Comparison of ENCODE assay signal across 30 cellular contexts in genomic region chr3:139627759-139628158, GRCh38.
"Had no signal": no experiment of that assay in that cellular context is flagged by ENCODE, and none has a peak within 500 bp of the region (broad histone marks: within the 10 kb centered on the region; RNA-seq: fewer than 3 reads in every experiment).

No MANE protein-coding gene starts in this region.

- H3K4me1 ChIP-seq: ascending aorta, body of pancreas had no signal

- H3K4me3 Mint-ChIP-seq: activated CD4-positive, alpha-beta T cell treated with anti-CD3 and anti-CD28 coated beads, Interleukin-2, amount 10 ng/mL, durations not matched to agents 24 days and 14 days; activated CD8-positive, alpha-beta memory T cell treated with anti-CD3 and anti-CD28 coated beads, Interleukin-2, amount 10 ng/mL, durations not matched to agents 7 days and 5 days; activated naive CD4-positive, alpha-beta T cell treated with anti-CD3 and anti-CD28 coated beads, Interleukin-2, amount 50 U/mL, for 24 hours; activated T-cell treated with anti-CD3 and anti-CD28 coated beads, Interleukin-2, amount 50 U/mL, for 24 hours; activated T-helper 1 cell treated with anti-CD3 and anti-CD28 coated beads, Interleukin-12 subunit alpha, Interleukin-12 subunit beta, Interleukin-2, Interleukin-4 antibody, amounts not matched to agents 30 ng/mL and 10 ng/mL and 1 ng/mL, durations not matched to agents 14 hours and 24 hours and 36 hours; central memory CD8-positive, alpha-beta T cell; T-helper 17 cell; WTC11 had no signal

- H3K4me3 ChIP-seq: ascending aorta, body of pancreas, K562, PC-9 had no signal

- H3K27me3 ChIP-seq: ascending aorta, body of pancreas had no signal

- H3K36me3 ChIP-seq: ascending aorta had no signal

- H3K9me3 ChIP-seq: ascending aorta, body of pancreas had no signal

- H3K27me3 Mint-ChIP-seq: activated CD4-positive, alpha-beta T cell treated with anti-CD3 and anti-CD28 coated beads, Interleukin-2, amount 10 ng/mL, durations not matched to agents 24 days and 14 days; activated CD8-positive, alpha-beta memory T cell treated with anti-CD3 and anti-CD28 coated beads, Interleukin-2, amount 10 ng/mL, durations not matched to agents 7 days and 5 days; activated naive CD4-positive, alpha-beta T cell treated with anti-CD3 and anti-CD28 coated beads, Interleukin-2, amount 50 U/mL, for 24 hours; activated T-cell treated with anti-CD3 and anti-CD28 coated beads, Interleukin-2, amount 50 U/mL, for 24 hours; central memory CD8-positive, alpha-beta T cell; T-helper 17 cell had no signal

- H3K27ac Mint-ChIP-seq: activated CD4-positive, alpha-beta T cell treated with anti-CD3 and anti-CD28 coated beads, Interleukin-2, amount 10 ng/mL, durations not matched to agents 24 days and 14 days; activated CD8-positive, alpha-beta memory T cell treated with anti-CD3 and anti-CD28 coated beads, Interleukin-2, amount 10 ng/mL, durations not matched to agents 7 days and 5 days; activated naive CD4-positive, alpha-beta T cell treated with anti-CD3 and anti-CD28 coated beads, Interleukin-2, amount 50 U/mL, for 24 hours; activated T-cell treated with anti-CD3 and anti-CD28 coated beads, Interleukin-2, amount 50 U/mL, for 24 hours; activated T-helper 1 cell treated with anti-CD3 and anti-CD28 coated beads, Interleukin-12 subunit alpha, Interleukin-12 subunit beta, Interleukin-2, Interleukin-4 antibody, amounts not matched to agents 30 ng/mL and 10 ng/mL and 1 ng/mL, durations not matched to agents 14 hours and 24 hours and 36 hours; T-helper 17 cell; WTC11 had no signal

- ATAC-seq: activated CD8-positive, alpha-beta memory T cell treated with anti-CD3 and anti-CD28 coated beads, Interleukin-2, amount 10 ng/mL, durations not matched to agents 7 days and 5 days; body of pancreas; K562; T-helper 17 cell; WTC11 had no signal

- H3K4me1 Mint-ChIP-seq: activated CD4-positive, alpha-beta T cell treated with anti-CD3 and anti-CD28 coated beads, Interleukin-2, amount 10 ng/mL, durations not matched to agents 24 days and 14 days; activated naive CD4-positive, alpha-beta T cell treated with anti-CD3 and anti-CD28 coated beads, Interleukin-2, amount 50 U/mL, for 24 hours; T-helper 17 cell had no signal

- DNase-seq: activated CD4-positive, alpha-beta T cell treated with anti-CD3 and anti-CD28 coated beads for 1 hour; activated CD4-positive, alpha-beta T cell treated with anti-CD3 and anti-CD28 coated beads, Interleukin-2, amount 10 ng/mL, durations not matched to agents 24 days and 14 days; activated CD4-positive, alpha-beta T cell treated with anti-CD3 and anti-CD28 coated beads, Interleukin-2, amount 50 U/mL, for 48 hours; activated CD8-positive, alpha-beta memory T cell treated with anti-CD3 and anti-CD28 coated beads, Interleukin-2, amount 10 ng/mL, durations not matched to agents 7 days and 5 days; activated effector memory CD4-positive, alpha-beta T cell treated with Interleukin-2 at 50 U/mL for 16 hours; activated naive CD4-positive, alpha-beta T cell; activated T-cell treated with anti-CD3 and anti-CD28 coated beads, Interleukin-2, amount 50 U/mL, for 24 hours; amniotic stem cell; body of pancreas; Karpas-422; MV-4-11; NCI-H1092 treated with DMSO at 0.1 percent for 48 hours; NCI-H1417 treated with DMSO at 0.1 percent for 48 hours; NCI-H1694; NCI-H2081 treated with DMSO at 0.1 percent for 48 hours; NCI-H2171 treated with DMSO at 0.1 percent for 48 hours; NCI-H226; NCI-H510A; NCI-H526 treated with DMSO at 0.1 percent for 48 hours; NCI-H82; PC-9; SIG-M5; T-helper 17 cell; T-helper 9 cell had no signal

- H3K9me3 Mint-ChIP-seq: activated CD4-positive, alpha-beta T cell treated with anti-CD3 and anti-CD28 coated beads, Interleukin-2, amount 10 ng/mL, durations not matched to agents 24 days and 14 days; activated naive CD4-positive, alpha-beta T cell treated with anti-CD3 and anti-CD28 coated beads, Interleukin-2, amount 50 U/mL, for 24 hours; activated T-cell treated with anti-CD3 and anti-CD28 coated beads, Interleukin-2, amount 50 U/mL, for 24 hours; activated T-helper 1 cell treated with anti-CD3 and anti-CD28 coated beads, Interleukin-12 subunit alpha, Interleukin-12 subunit beta, Interleukin-2, Interleukin-4 antibody, amounts not matched to agents 30 ng/mL and 10 ng/mL and 1 ng/mL, durations not matched to agents 14 hours and 24 hours and 36 hours; central memory CD8-positive, alpha-beta T cell; WTC11 had no signal

- H3K36me3 Mint-ChIP-seq: activated CD8-positive, alpha-beta memory T cell treated with anti-CD3 and anti-CD28 coated beads, Interleukin-2, amount 10 ng/mL, durations not matched to agents 7 days and 5 days; WTC11 had no signal
